In genomic region chr18:712401-713134, GRCh38 we compare ENCODE assay signal across 1 cellular context.
TF ChIP-seq lines count a peak whose summit lies in the region.

A gene with protein sequence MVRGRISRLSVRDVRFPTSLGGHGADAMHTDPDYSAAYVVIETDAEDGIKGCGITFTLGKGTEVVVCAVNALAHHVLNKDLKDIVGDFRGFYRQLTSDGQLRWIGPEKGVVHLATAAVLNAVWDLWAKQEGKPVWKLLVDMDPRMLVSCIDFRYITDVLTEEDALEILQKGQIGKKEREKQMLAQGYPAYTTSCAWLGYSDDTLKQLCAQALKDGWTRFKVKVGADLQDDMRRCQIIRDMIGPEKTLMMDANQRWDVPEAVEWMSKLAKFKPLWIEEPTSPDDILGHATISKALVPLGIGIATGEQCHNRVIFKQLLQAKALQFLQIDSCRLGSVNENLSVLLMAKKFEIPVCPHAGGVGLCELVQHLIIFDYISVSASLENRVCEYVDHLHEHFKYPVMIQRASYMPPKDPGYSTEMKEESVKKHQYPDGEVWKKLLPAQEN (minus strand): TSS chr18:712630. CDS start chr18:712587, 43 bp downstream.

TF ChIP-seq in HepG2, 621 proteins besides CTCF, POLR2A, EP300 and RAD21 (continued from another document and continues in another):
- peak; percentile 75; the same call in 1 of the 2 replicates for TF ChIP-seq THAP9 (CRISPR knock-in tag; IDR thresholded peaks at IDR 0.05; ENCODE audit: borderline replicate concordance)
- no peak for TF ChIP-seq NR2F1 (CRISPR knock-in tag; IDR thresholded peaks at IDR 0.05)
- TF ChIP-seq ZNF644 (CRISPR knock-in tag; IDR thresholded peaks at IDR 0.05; ENCODE audit: low read depth), result peak; percentile 42; the same call in 1 of the 2 replicates
- peak; percentile 93 for TF ChIP-seq NR1H2 (CRISPR knock-in tag; IDR thresholded peaks at IDR 0.05; ENCODE audit: borderline replicate concordance, low read depth)
- TF ChIP-seq STAT5B (CRISPR knock-in tag; IDR thresholded peaks at IDR 0.05), result no peak
- TF ChIP-seq NR2F2 (IDR thresholded peaks at IDR 0.05; ENCODE audit: borderline replicate concordance, low read depth), result no peak
- peak; percentile 99 for TF ChIP-seq HINFP (CRISPR knock-in tag; IDR thresholded peaks at IDR 0.05; ENCODE audit: low read depth)
- TF ChIP-seq ZNF780A (CRISPR knock-in tag; IDR thresholded peaks at IDR 0.05), result no peak
- TF ChIP-seq, protein P1, sequence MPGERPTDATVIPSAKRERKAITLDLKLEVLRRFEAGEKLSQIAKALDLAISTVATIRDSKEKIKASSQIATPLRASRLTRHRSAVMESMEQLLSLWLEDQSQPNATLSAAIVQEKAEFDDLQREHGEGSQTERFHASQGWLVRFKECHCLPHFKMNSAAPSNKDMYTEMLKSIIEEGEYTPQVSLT (CRISPR knock-in tag; IDR thresholded peaks at IDR 0.05; ENCODE audit: borderline replicate concordance, low read depth), result no peak
- TF ChIP-seq ZNF362 (CRISPR knock-in tag; IDR thresholded peaks at IDR 0.05; ENCODE audit: borderline replicate concordance), result peak; percentile 55; the same call in 1 of the 2 replicates
- TF ChIP-seq, protein P2, sequence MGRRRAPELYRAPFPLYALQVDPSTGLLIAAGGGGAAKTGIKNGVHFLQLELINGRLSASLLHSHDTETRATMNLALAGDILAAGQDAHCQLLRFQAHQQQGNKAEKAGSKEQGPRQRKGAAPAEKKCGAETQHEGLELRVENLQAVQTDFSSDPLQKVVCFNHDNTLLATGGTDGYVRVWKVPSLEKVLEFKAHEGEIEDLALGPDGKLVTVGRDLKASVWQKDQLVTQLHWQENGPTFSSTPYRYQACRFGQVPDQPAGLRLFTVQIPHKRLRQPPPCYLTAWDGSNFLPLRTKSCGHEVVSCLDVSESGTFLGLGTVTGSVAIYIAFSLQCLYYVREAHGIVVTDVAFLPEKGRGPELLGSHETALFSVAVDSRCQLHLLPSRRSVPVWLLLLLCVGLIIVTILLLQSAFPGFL (CRISPR knock-in tag; IDR thresholded peaks at IDR 0.05), result no peak
- 0 out of 2 replicates have a peak, but pooled peaks have one; percentile 17 for TF ChIP-seq ZNF598 (CRISPR knock-in tag; IDR thresholded peaks at IDR 0.05; ENCODE audit: borderline replicate concordance)
- TF ChIP-seq RFX3 (CRISPR knock-in tag; IDR thresholded peaks at IDR 0.05), result no peak
- no peak; the same call in 1 of the 2 replicates for TF ChIP-seq FOSL2 (CRISPR knock-in tag; IDR thresholded peaks at IDR 0.05)
- TF ChIP-seq RFX1 (IDR thresholded peaks at IDR 0.05), result no peak
- TF ChIP-seq, protein P3, sequence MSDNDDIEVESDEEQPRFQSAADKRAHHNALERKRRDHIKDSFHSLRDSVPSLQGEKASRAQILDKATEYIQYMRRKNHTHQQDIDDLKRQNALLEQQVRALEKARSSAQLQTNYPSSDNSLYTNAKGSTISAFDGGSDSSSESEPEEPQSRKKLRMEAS (IDR thresholded peaks at IDR 0.05), result peak; percentile 91
- TF ChIP-seq SP5 (CRISPR knock-in tag; IDR thresholded peaks at IDR 0.05; ENCODE audit: borderline replicate concordance, low read depth), result peak; percentile 43; the same call in 1 of the 2 replicates
- TF ChIP-seq ZNF543 (CRISPR knock-in tag; IDR thresholded peaks at IDR 0.05), result peak; percentile 97
- TF ChIP-seq, protein P4, sequence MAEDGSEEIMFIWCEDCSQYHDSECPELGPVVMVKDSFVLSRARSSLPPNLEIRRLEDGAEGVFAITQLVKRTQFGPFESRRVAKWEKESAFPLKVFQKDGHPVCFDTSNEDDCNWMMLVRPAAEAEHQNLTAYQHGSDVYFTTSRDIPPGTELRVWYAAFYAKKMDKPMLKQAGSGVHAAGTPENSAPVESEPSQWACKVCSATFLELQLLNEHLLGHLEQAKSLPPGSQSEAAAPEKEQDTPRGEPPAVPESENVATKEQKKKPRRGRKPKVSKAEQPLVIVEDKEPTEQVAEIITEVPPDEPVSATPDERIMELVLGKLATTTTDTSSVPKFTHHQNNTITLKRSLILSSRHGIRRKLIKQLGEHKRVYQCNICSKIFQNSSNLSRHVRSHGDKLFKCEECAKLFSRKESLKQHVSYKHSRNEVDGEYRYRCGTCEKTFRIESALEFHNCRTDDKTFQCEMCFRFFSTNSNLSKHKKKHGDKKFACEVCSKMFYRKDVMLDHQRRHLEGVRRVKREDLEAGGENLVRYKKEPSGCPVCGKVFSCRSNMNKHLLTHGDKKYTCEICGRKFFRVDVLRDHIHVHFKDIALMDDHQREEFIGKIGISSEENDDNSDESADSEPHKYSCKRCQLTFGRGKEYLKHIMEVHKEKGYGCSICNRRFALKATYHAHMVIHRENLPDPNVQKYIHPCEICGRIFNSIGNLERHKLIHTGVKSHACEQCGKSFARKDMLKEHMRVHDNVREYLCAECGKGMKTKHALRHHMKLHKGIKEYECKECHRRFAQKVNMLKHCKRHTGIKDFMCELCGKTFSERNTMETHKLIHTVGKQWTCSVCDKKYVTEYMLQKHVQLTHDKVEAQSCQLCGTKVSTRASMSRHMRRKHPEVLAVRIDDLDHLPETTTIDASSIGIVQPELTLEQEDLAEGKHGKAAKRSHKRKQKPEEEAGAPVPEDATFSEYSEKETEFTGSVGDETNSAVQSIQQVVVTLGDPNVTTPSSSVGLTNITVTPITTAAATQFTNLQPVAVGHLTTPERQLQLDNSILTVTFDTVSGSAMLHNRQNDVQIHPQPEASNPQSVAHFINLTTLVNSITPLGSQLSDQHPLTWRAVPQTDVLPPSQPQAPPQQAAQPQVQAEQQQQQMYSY (CRISPR knock-in tag; IDR thresholded peaks at IDR 0.05), result no peak
- TF ChIP-seq MTERF4 (CRISPR knock-in tag; IDR thresholded peaks at IDR 0.05), result no peak
- TF ChIP-seq SRSF9 (IDR thresholded peaks at IDR 0.05; ENCODE audit: borderline replicate concordance, insufficient read depth, low read depth, low read length, poor library complexity, severe bottlenecking), result no peak
- peak; percentile 67; the same call in 1 of the 2 replicates for TF ChIP-seq ZC3H13 (CRISPR knock-in tag; IDR thresholded peaks at IDR 0.05)
- TF ChIP-seq CHD2 (IDR thresholded peaks at IDR 0.05; ENCODE audit: low read depth, low read length), result no peak
- no peak for TF ChIP-seq ZNF333 (CRISPR knock-in tag; IDR thresholded peaks at IDR 0.05; ENCODE audit: borderline replicate concordance)
- TF ChIP-seq KAT2B (IDR thresholded peaks at IDR 0.05; ENCODE audit: borderline replicate concordance, low read depth, low read length), result no peak
- no peak for TF ChIP-seq DNMT3B (CRISPR knock-in tag; conservative IDR thresholded peaks at IDR 0.05)
- no peak; the same call in 1 of the 2 replicates for TF ChIP-seq ZNF264 (CRISPR knock-in tag; IDR thresholded peaks at IDR 0.05)
- TF ChIP-seq MLLT10 (CRISPR knock-in tag; IDR thresholded peaks at IDR 0.05), result no peak
- no peak for TF ChIP-seq ZFP36 (IDR thresholded peaks at IDR 0.05; ENCODE audit: borderline replicate concordance, low read depth, low read length, partially characterized antibody)
- no peak for TF ChIP-seq ZNF20 (CRISPR knock-in tag; IDR thresholded peaks at IDR 0.05)
- peak; percentile 23; the same call in 1 of the 2 replicates for TF ChIP-seq NR2C2 (CRISPR knock-in tag; IDR thresholded peaks at IDR 0.05; ENCODE audit: borderline replicate concordance)
- TF ChIP-seq SP4 (CRISPR knock-in tag; IDR thresholded peaks at IDR 0.05), result peak; percentile 39; the same call in 1 of the 2 replicates
- TF ChIP-seq KLF12 (CRISPR knock-in tag; IDR thresholded peaks at IDR 0.05; ENCODE audit: borderline replicate concordance), result no peak
- TF ChIP-seq, protein P5, sequence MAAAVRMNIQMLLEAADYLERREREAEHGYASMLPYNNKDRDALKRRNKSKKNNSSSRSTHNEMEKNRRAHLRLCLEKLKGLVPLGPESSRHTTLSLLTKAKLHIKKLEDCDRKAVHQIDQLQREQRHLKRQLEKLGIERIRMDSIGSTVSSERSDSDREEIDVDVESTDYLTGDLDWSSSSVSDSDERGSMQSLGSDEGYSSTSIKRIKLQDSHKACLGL (CRISPR knock-in tag; IDR thresholded peaks at IDR 0.05), result peak; percentile 63
- peak; percentile 88 for TF ChIP-seq SALL1 (CRISPR knock-in tag; IDR thresholded peaks at IDR 0.05)
- TF ChIP-seq YEATS2 (CRISPR knock-in tag; IDR thresholded peaks at IDR 0.05; ENCODE audit: borderline replicate concordance), result no peak
- no peak for TF ChIP-seq ZNF577 (CRISPR knock-in tag; IDR thresholded peaks at IDR 0.05; ENCODE audit: borderline replicate concordance, low read depth)
- no peak for TF ChIP-seq DMTF1 (CRISPR knock-in tag; IDR thresholded peaks at IDR 0.05)
- TF ChIP-seq ZNF260 (CRISPR knock-in tag; IDR thresholded peaks at IDR 0.05; ENCODE audit: borderline replicate concordance, low read depth), result no peak
- TF ChIP-seq SMARCE1 (IDR thresholded peaks at IDR 0.05; ENCODE audit: borderline replicate concordance), result no peak
- TF ChIP-seq DNMT1 (CRISPR knock-in tag; IDR thresholded peaks at IDR 0.05), result peak; percentile 56; the same call in 1 of the 2 replicates
- TF ChIP-seq HMGA1 (CRISPR knock-in tag; conservative IDR thresholded peaks at IDR 0.05), result no peak
